9 cellular contexts compared by ENCODE assay signal in the genomic region with DNA sequence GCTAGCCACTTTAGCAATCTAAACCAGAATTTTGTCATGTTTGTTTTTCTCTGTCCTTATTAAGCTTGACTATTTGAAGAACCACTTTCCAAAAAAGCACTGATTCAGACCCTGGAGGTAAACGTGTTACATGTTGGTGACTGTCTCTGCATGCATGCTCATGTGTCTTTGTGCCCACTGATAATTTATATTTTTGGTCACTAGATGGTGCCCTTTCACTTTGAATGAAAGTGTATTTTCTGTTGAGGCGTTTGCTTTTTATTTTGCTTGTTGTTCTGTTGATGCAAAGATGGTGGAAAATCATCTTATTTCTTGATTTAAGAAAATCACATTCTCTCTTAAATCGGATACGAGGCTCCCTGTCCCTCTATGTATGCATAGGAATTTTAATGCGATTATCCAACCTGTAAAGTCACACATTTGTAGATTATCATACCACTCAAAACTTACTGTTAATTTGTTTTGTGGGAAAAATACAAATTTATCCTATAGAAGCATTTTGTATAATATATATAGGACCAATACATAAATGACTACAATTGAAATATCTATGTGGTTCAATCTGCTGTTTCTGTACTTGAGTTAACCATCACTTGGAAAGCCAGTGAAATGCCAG.
DNase-seq lines count a peak whose midpoint lies in the region; ATAC-seq and TF ChIP-seq lines count a peak whose summit lies in the region.
"Had no signal": no experiment of that assay in that cellular context is flagged by ENCODE, and none has a peak within 500 bp of the region (broad histone marks: within the 10 kb centered on the region; RNA-seq: fewer than 3 reads in every experiment).

No MANE protein-coding gene starts in this region.

- peak overlapping the region in 9 of 59 donors; percentile 22 to 64 (median 33) for H3K27ac ChIP-seq in dorsolateral prefrontal cortex
- H3K27ac ChIP-seq in effector memory CD4-positive, alpha-beta T cell (ENCODE audit: insufficient read depth, low read length, poor library complexity, severe bottlenecking), result no peak overlapping the region
- H3K27ac ChIP-seq: BLaER1 treated with 17β-estradiol and CSF1 and Interleukin-3, amounts not matched to agents 10 nM and 100 nM had no signal

- no peaks in the 10 kb centered on the region for H3K36me3 ChIP-seq in mucosa of descending colon (ENCODE audit: low read depth)
- H3K36me3 ChIP-seq in effector memory CD4-positive, alpha-beta T cell (ENCODE audit: control insufficient read depth, insufficient read depth, low read length), result no peaks in the 10 kb centered on the region
- H3K36me3 ChIP-seq: BLaER1 treated with 17β-estradiol and CSF1 and Interleukin-3, amounts not matched to agents 10 nM and 100 nM had no signal

- peak; percentile 64 for ATAC-seq in HG02852 (IDR thresholded peaks at IDR 0.05; ENCODE audit: unreplicated experiment)
- ATAC-seq in mucosa of descending colon, result peak; percentile 36

- TF ChIP-seq CTCF in dorsolateral prefrontal cortex (IDR thresholded peaks at IDR 0.05 in 54 of 56, conservative IDR thresholded peaks at IDR 0.05 in 2 of 56; ENCODE audit: low read depth in 1 of 56, partially characterized antibody in 56 of 56) (peak; percentile 44 to 91 (median 77)), mucosa of descending colon (IDR thresholded peaks at IDR 0.05) (peak; percentile 21)

- intact Hi-C loops in dorsolateral prefrontal cortex (cut with DNase I) (loop anchor here (5.0 to 10.0 kb wide), 4 partner anchors 163 to 1050 kb away; no protein-coding TSS in a partner anchor), mucosa of descending colon (cut with DNase I, micrococcal nuclease) (no loop called here)

- peaks cover 14% of the 10 kb centered on the region for H3K4me1 ChIP-seq in mucosa of descending colon (ENCODE audit: low read depth)
- no peaks in the 10 kb centered on the region for H3K4me1 ChIP-seq in effector memory CD4-positive, alpha-beta T cell (ENCODE audit: control insufficient read depth, insufficient read depth, low read length, poor library complexity, severe bottlenecking)

- no peaks in the 10 kb centered on the region for H3K9me3 ChIP-seq in mucosa of descending colon
- no peaks in the 10 kb centered on the region for H3K9me3 ChIP-seq in effector memory CD4-positive, alpha-beta T cell (ENCODE audit: control insufficient read depth, low read length)
- H3K9me3 ChIP-seq: BLaER1 treated with 17β-estradiol and CSF1 and Interleukin-3, amounts not matched to agents 10 nM and 100 nM had no signal

- H3K4me3 ChIP-seq in dorsolateral prefrontal cortex, result peak overlapping the region in 1 of 59 donors; percentile 11
- no peak overlapping the region for H3K4me3 ChIP-seq in mucosa of descending colon
- H3K4me3 ChIP-seq in effector memory CD4-positive, alpha-beta T cell (ENCODE audit: insufficient read depth, low read depth, low read length, poor library complexity, severe bottlenecking), result no peak overlapping the region
- H3K4me3 ChIP-seq: BLaER1 treated with 17β-estradiol and CSF1 and Interleukin-3, amounts not matched to agents 10 nM and 100 nM had no signal

- DNase-seq in NCI-H2081 (lab: John Stamatoyannopoulos, UW) (peak; percentile 19 to 44), NCI-H2081 treated with DMSO at 0.1 percent for 48 hours (lab: John Stamatoyannopoulos, UW) (no peak), NCI-H748 (lab: John Stamatoyannopoulos, UW; ENCODE audit: unreplicated experiment) (peak; percentile 44), dorsolateral prefrontal cortex (no peak), mucosa of descending colon (peak in 1 of 3 donors; percentile 41)
- no peak for DNase-seq in stimulated activated CD4-positive, alpha-beta T cell treated with anti-CD3 and anti-CD28 coated beads, Interleukin-12 subunit alpha, Interleukin-12 subunit beta, amount 100 ng/mL, for 4 hours
- DNase-seq in effector memory CD4-positive, alpha-beta T cell, result no peak

- H3K27me3 ChIP-seq in dorsolateral prefrontal cortex, result no peaks in the 10 kb centered on the region
- H3K27me3 ChIP-seq in effector memory CD4-positive, alpha-beta T cell (replicated peaks; ENCODE audit: control insufficient read depth, insufficient read depth, low read length, poor library complexity, severe bottlenecking), result no peaks in the 10 kb centered on the region
- H3K27me3 ChIP-seq: BLaER1 treated with 17β-estradiol and CSF1 and Interleukin-3, amounts not matched to agents 10 nM and 100 nM had no signal

Comparison
In these comparisons a context has a peak if more than half of its experiments do, and no peak if none do; other contexts are left out.
1. DNase-seq: peak in NCI-H2081 (2 of 2) and NCI-H748 (single experiment); none in NCI-H2081 treated with DMSO at 0.1 percent for 48 hours (single experiment), dorsolateral prefrontal cortex (0 of 10), stimulated activated CD4-positive, alpha-beta T cell treated with anti-CD3 and anti-CD28 coated beads, Interleukin-12 subunit alpha, Interleukin-12 subunit beta, amount 100 ng/mL, for 4 hours (single experiment) and effector memory CD4-positive, alpha-beta T cell (0 of 3).
2. intact Hi-C loops: an anchor here in dorsolateral prefrontal cortex (5.0 to 10.0 kb wide); none called in mucosa of descending colon.